ENCODE assay signal across 18 cellular contexts in genomic region chr15:95563634-95564033, GRCh38.
DNase-seq lines count a peak whose midpoint lies in the region; ATAC-seq, FAIRE-seq and TF ChIP-seq lines count a peak whose summit lies in the region.
"Had no signal": no experiment of that assay in that cellular context is flagged by ENCODE, and none has a peak within 500 bp of the region (broad histone marks: within the 10 kb centered on the region; RNA-seq: fewer than 3 reads in every experiment).

No MANE protein-coding gene starts in this region.

- H3K9me3 ChIP-seq in A549 (0 out of 3 replicates have a peak, but pooled peaks cover 6% of the 10 kb centered on the region), IMR-90 (ENCODE audit: control insufficient read depth, insufficient read depth, low read length) (no peaks in the 10 kb centered on the region), mammary epithelial cell (replicated peaks; ENCODE audit: insufficient read depth, low read length) (no peaks in the 10 kb centered on the region), mesenchymal stem cell (ENCODE audit: control insufficient read depth, low read length) (no peaks in the 10 kb centered on the region)

- no peaks in the 10 kb centered on the region for H3K9me3 Mint-ChIP-seq in activated T-helper 2 cell treated with anti-CD3 and anti-CD28 coated beads, Interferon-gamma antibody, Interleukin-2, Interleukin-4, amounts not matched to agents 10 μg/mL and 5 μg/mL and 100 μg/mL, durations not matched to agents 14 hours and 24 hours and 36 hours
- H3K9me3 Mint-ChIP-seq: CD4-positive, alpha-beta T cell had no signal

- H3K4me3 Mint-ChIP-seq in activated T-helper 2 cell treated with anti-CD3 and anti-CD28 coated beads, Interferon-gamma antibody, Interleukin-2, Interleukin-4, amounts not matched to agents 10 μg/mL and 5 μg/mL and 100 μg/mL, durations not matched to agents 14 hours and 24 hours and 36 hours (ENCODE audit: low read depth), result no peak overlapping the region
- H3K4me3 Mint-ChIP-seq: B cell; CD4-positive, alpha-beta T cell had no signal

- H3K27ac ChIP-seq in A549 (no peak overlapping the region), IMR-90 (ENCODE audit: insufficient read depth, low read length) (no peak overlapping the region), mammary epithelial cell (ENCODE audit: insufficient read depth, low read depth, low read length) (no peak overlapping the region), mesenchymal stem cell (ENCODE audit: low read length, poor library complexity, severe bottlenecking) (no peak overlapping the region)
- H3K27ac ChIP-seq: GM23248 had no signal

- H3K56ac ChIP-seq in IMR-90 (ENCODE audit: extremely low read depth, insufficient read depth, low read length), result no peak overlapping the region

- dilution Hi-C loops in IMR-90 (cut with HindIII; ENCODE audit: low sequenced_read_pairs, unreplicated experiment) (no loop called here), mammary epithelial cell (cut with HindIII; ENCODE audit: low sequenced_read_pairs) (no loop called here)

- H2BK5ac ChIP-seq in IMR-90 (ENCODE audit: low read depth, low read length, poor library complexity, severe bottlenecking) (no peak overlapping the region), mesenchymal stem cell (ENCODE audit: low read depth, low read length, poor library complexity, severe bottlenecking) (no peak overlapping the region)

- H2AFZ ChIP-seq in IMR-90 (replicated peaks; ENCODE audit: low read length, poor library complexity) (no peak overlapping the region), mammary epithelial cell (ENCODE audit: low read depth, low read length) (no peak overlapping the region), mesenchymal stem cell (ENCODE audit: low read depth, low read length) (no peak overlapping the region)
- H2AFZ ChIP-seq: GM23248 had no signal

- H3K27ac Mint-ChIP-seq in activated T-helper 2 cell treated with anti-CD3 and anti-CD28 coated beads, Interferon-gamma antibody, Interleukin-2, Interleukin-4, amounts not matched to agents 10 μg/mL and 5 μg/mL and 100 μg/mL, durations not matched to agents 14 hours and 24 hours and 36 hours, result no peak overlapping the region
- H3K27ac Mint-ChIP-seq: B cell; CD4-positive, alpha-beta T cell had no signal

- no peaks in the 10 kb centered on the region for H3K36me3 Mint-ChIP-seq in activated T-helper 2 cell treated with anti-CD3 and anti-CD28 coated beads, Interferon-gamma antibody, Interleukin-2, Interleukin-4, amounts not matched to agents 10 μg/mL and 5 μg/mL and 100 μg/mL, durations not matched to agents 14 hours and 24 hours and 36 hours (ENCODE audit: low read depth)

- H4K5ac ChIP-seq in IMR-90 (ENCODE audit: low read depth, low read length), result no peak overlapping the region

- DNase-seq in A549 (ENCODE audit: low read depth in 1 of 2, low spot score in 1 of 2) (no peak), IMR-90 (no peak), mammary epithelial cell (peak; percentile 16), mesenchymal stem cell (no peak), DMS53 treated with DMSO at 0.1 percent for 48 hours (lab: John Stamatoyannopoulos, UW; ENCODE audit: unreplicated experiment) (no peak)
- DNase-seq in activated effector memory CD4-positive, alpha-beta T cell treated with anti-CD3 and anti-CD28 coated beads, Interleukin-2, amount 50 U/mL, for 16 hours, result no peak
- no peak for DNase-seq in activated T-helper 2 cell treated with anti-CD3 and anti-CD28 coated beads, Interferon-gamma antibody, Interleukin-2, Interleukin-4, amounts not matched to agents 10 μg/mL and 5 μg/mL and 100 μg/mL, durations not matched to agents 14 hours and 24 hours and 36 hours (ENCODE audit: low spot score)
- DNase-seq: 8988T; C1 segment of cervical spinal cord; CD4-positive, alpha-beta T cell; GF-D8; GM23248 had no signal

- H3K36me3 ChIP-seq in IMR-90 (ENCODE audit: control insufficient read depth, insufficient read depth, low read length) (no peaks in the 10 kb centered on the region), mammary epithelial cell (ENCODE audit: insufficient read depth, low read length) (no peaks in the 10 kb centered on the region), mesenchymal stem cell (ENCODE audit: control insufficient read depth in 1 of 2, insufficient read depth in 2 of 2, low read depth in 1 of 2, low read length in 2 of 2) (no peaks in the 10 kb centered on the region)

- ATAC-seq in A549, result no peak
- ATAC-seq in IMR-90 (ENCODE audit: low read depth), result no peak
- ATAC-seq in GM21786 (IDR thresholded peaks at IDR 0.05; ENCODE audit: unreplicated experiment), result no peak
- ATAC-seq: HCT116 had no signal

- H2BK15ac ChIP-seq in IMR-90 (ENCODE audit: low read depth, low read length) (no peak overlapping the region), mesenchymal stem cell (ENCODE audit: low read depth, poor library complexity, severe bottlenecking) (no peak overlapping the region)

- intact Hi-C loops in IMR-90 (cut with micrococcal nuclease) (no loop called here), mammary epithelial cell (cut with micrococcal nuclease) (no loop called here)
- intact Hi-C loops in activated T-helper 2 cell treated with anti-CD3 and anti-CD28 coated beads, Interferon-gamma antibody, Interleukin-2, Interleukin-4, amounts not matched to agents 10 μg/mL and 5 μg/mL and 100 μg/mL, durations not matched to agents 14 hours and 24 hours and 36 hours (cut with micrococcal nuclease), result no loop called here

- H4K8ac ChIP-seq in IMR-90 (ENCODE audit: low read depth in 2 of 2, low read length in 2 of 2) (no peak overlapping the region), mesenchymal stem cell (ENCODE audit: low read length) (peak overlapping the region; percentile 55)

- 57% methylated on average over 5 of the region's 5 CpGs for WGBS in A549 (ENCODE audit: missing lambda C conversion rate)
- WGBS in IMR-90 (ENCODE audit: extremely low coverage in 2 of 2, insufficient read length in 1 of 2), 2 experiments, result no CpG with 5 or more reads among the region's 5 CpGs
- WGBS in mammary epithelial cell (ENCODE audit: low coverage, missing lambda C conversion rate), result 86% methylated on average over 5 of the region's 5 CpGs
- WGBS in mesenchymal stem cell, result 96% methylated on average over 5 of the region's 5 CpGs

- peaks cover 4% of the 10 kb centered on the region for H3K27me3 Mint-ChIP-seq in activated T-helper 2 cell treated with anti-CD3 and anti-CD28 coated beads, Interferon-gamma antibody, Interleukin-2, Interleukin-4, amounts not matched to agents 10 μg/mL and 5 μg/mL and 100 μg/mL, durations not matched to agents 14 hours and 24 hours and 36 hours (ENCODE audit: low read depth)
- H3K27me3 Mint-ChIP-seq: B cell had no signal

- H3K4me1 ChIP-seq in A549 (peaks cover 12% of the 10 kb centered on the region; the same call in 2 of the 3 replicates), IMR-90 (ENCODE audit: control insufficient read depth, insufficient read depth, low read length) (peaks cover 9% of the 10 kb centered on the region; the same call in 1 of the 2 replicates), mammary epithelial cell (ENCODE audit: insufficient read depth, low read length) (peaks cover 14% of the 10 kb centered on the region), mesenchymal stem cell (ENCODE audit: control insufficient read depth, insufficient read depth, low read depth, low read length) (no peaks in the 10 kb centered on the region)

- TF ChIP-seq POLR2A in A549 (IDR thresholded peaks at IDR 0.05; ENCODE audit: low read length), result no peak
- no peak for TF ChIP-seq POLR2A in IMR-90 (IDR thresholded peaks at IDR 0.05; ENCODE audit: low read depth, low read length)

- H3K18ac ChIP-seq in IMR-90 (ENCODE audit: low read depth, low read length), result no peak overlapping the region
- H3K18ac ChIP-seq in mesenchymal stem cell (ENCODE audit: low read depth in 1 of 2, low read length in 2 of 2), result no peak overlapping the region

- no peak for FAIRE-seq in A549 (lab: Jason Lieb, UNC)
- FAIRE-seq: D721Med, GM19239, H54 had no signal

- H3K23ac ChIP-seq in IMR-90 (ENCODE audit: low read depth, low read length), result no peak overlapping the region
- no peak overlapping the region for H3K23ac ChIP-seq in mesenchymal stem cell (ENCODE audit: low read length in 2 of 2)

- TF ChIP-seq EP300 in A549 (IDR thresholded peaks at IDR 0.05), result no peak

- in situ Hi-C loops in IMR-90 (cut with MboI; ENCODE audit: low sequenced_read_pairs), result loop anchor here (25.0 kb wide), 1 partner anchor 774 kb away; the partner anchor contains the start of gene NR2F2
- in situ Hi-C loops in mammary epithelial cell (cut with MboI; ENCODE audit: low sequenced_read_pairs in 2 of 2), result no loop called here

- TF ChIP-seq RAD21 in A549 (conservative IDR thresholded peaks at IDR 0.05 in 1 of 2, IDR thresholded peaks at IDR 0.05 in 1 of 2), result no peak
- no peak for TF ChIP-seq RAD21 in IMR-90 (IDR thresholded peaks at IDR 0.05; ENCODE audit: low read length)

- H2BK120ac ChIP-seq in IMR-90 (ENCODE audit: low read depth, low read length) (peak overlapping the region; percentile 40; the same call in 1 of the 2 replicates), mesenchymal stem cell (ENCODE audit: low read depth, low read length) (no peak overlapping the region)

- no peak overlapping the region for H2AK5ac ChIP-seq in IMR-90 (ENCODE audit: low read depth, low read length)
- peak overlapping the region; percentile 83 for H2AK5ac ChIP-seq in mesenchymal stem cell (ENCODE audit: low read length, severe bottlenecking)

- no peak overlapping the region for H3K4ac ChIP-seq in IMR-90 (ENCODE audit: low read depth, low read length)
- no peak overlapping the region for H3K4ac ChIP-seq in mesenchymal stem cell (ENCODE audit: low read depth in 1 of 2, low read length in 2 of 2)

- no peaks in the 10 kb centered on the region for H3K4me1 Mint-ChIP-seq in activated T-helper 2 cell treated with anti-CD3 and anti-CD28 coated beads, Interferon-gamma antibody, Interleukin-2, Interleukin-4, amounts not matched to agents 10 μg/mL and 5 μg/mL and 100 μg/mL, durations not matched to agents 14 hours and 24 hours and 36 hours (ENCODE audit: low read depth)
- H3K4me1 Mint-ChIP-seq: B cell had no signal

- POLR2A ChIA-PET in A549 (lab: Yijun Ruan, JAX), result no interaction called here
- POLR2A ChIA-PET in IMR-90 (lab: Charles Lee; ENCODE audit: unreplicated experiment), result no interaction called here

- H2BK12ac ChIP-seq in mesenchymal stem cell (ENCODE audit: low read length in 2 of 2), result peak overlapping the region in 1 of 2 experiments; percentile 25

- no TSS peak for BruUV-seq in IMR-90 (replicated peaks; lab: Mats Ljungman, UMichigan)
- no TSS peak for BruUV-seq in mammary epithelial cell (replicated peaks; lab: Mats Ljungman, UMichigan)

- CTCF ChIA-PET in A549 (lab: Yijun Ruan, JAX), result no interaction called here
- CTCF ChIA-PET in IMR-90 (lab: Yijun Ruan, JAX), result no interaction called here
- CTCF ChIA-PET in mammary epithelial cell (lab: Charles Lee; ENCODE audit: low non-redundant PET), result no interaction called here

- H3K79me1 ChIP-seq in IMR-90 (ENCODE audit: low read depth in 1 of 2, low read length in 2 of 2), result no peaks in the 10 kb centered on the region
- no peaks in the 10 kb centered on the region for H3K79me1 ChIP-seq in mesenchymal stem cell (replicated peaks; ENCODE audit: low read length, poor library complexity, severe bottlenecking)

- no peaks in the 10 kb centered on the region for H3K79me2 ChIP-seq in mammary epithelial cell (ENCODE audit: insufficient read depth, low read length)

- H2AK9ac ChIP-seq in IMR-90 (replicated peaks; ENCODE audit: low read depth, low read length, poor library complexity), result no peak overlapping the region

- H3K27me3 ChIP-seq in IMR-90 (ENCODE audit: control insufficient read depth, insufficient read depth, low read length) (no peaks in the 10 kb centered on the region), mammary epithelial cell (ENCODE audit: insufficient read depth, low read length) (no peaks in the 10 kb centered on the region), mesenchymal stem cell (ENCODE audit: control insufficient read depth in 1 of 2, insufficient read depth in 1 of 2, low read length in 2 of 2) (no peaks in the 10 kb centered on the region)

- TF ChIP-seq CTCF in A549 (IDR thresholded peaks at IDR 0.05), result no peak
- no peak for TF ChIP-seq CTCF in IMR-90 (conservative IDR thresholded peaks at IDR 0.05; ENCODE audit: low read depth, low read length)
- TF ChIP-seq CTCF in mammary epithelial cell (conservative IDR thresholded peaks at IDR 0.05 in 1 of 2, IDR thresholded peaks at IDR 0.05 in 1 of 2; ENCODE audit: extremely low read depth in 1 of 2, insufficient read depth in 1 of 2, low read depth in 1 of 2, low read length in 2 of 2), result no peak

- no peak overlapping the region for H3K4me2 ChIP-seq in A549
- H3K4me2 ChIP-seq in IMR-90 (ENCODE audit: low read depth, low read length), result no peak overlapping the region
- H3K4me2 ChIP-seq in mammary epithelial cell (ENCODE audit: insufficient read depth, low read depth, low read length), result no peak overlapping the region
- H3K4me2 ChIP-seq in mesenchymal stem cell (ENCODE audit: low read length, poor library complexity, severe bottlenecking), result no peak overlapping the region

- H2BK20ac ChIP-seq in IMR-90 (ENCODE audit: low read depth, low read length), result peak overlapping the region; percentile 34; the same call in 1 of the 2 replicates

- H3K4me3 ChIP-seq in A549, result no peak overlapping the region
- no peak overlapping the region for H3K4me3 ChIP-seq in IMR-90 (ENCODE audit: insufficient read depth, low read depth, low read length)
- H3K4me3 ChIP-seq in mammary epithelial cell (replicated peaks in 1 of 3; ENCODE audit: insufficient read depth in 1 of 3, low read depth in 2 of 3, low read length in 3 of 3), result no peak overlapping the region
- H3K4me3 ChIP-seq in mesenchymal stem cell (ENCODE audit: insufficient read depth in 1 of 2, low read depth in 1 of 2, low read length in 2 of 2), result no peak overlapping the region
- H3K4me3 ChIP-seq: GM23248 had no signal

- no peaks in the 10 kb centered on the region for H4K20me1 ChIP-seq in IMR-90 (ENCODE audit: insufficient read depth, low read length)
- no peaks in the 10 kb centered on the region for H4K20me1 ChIP-seq in mammary epithelial cell (ENCODE audit: insufficient read depth, low read length)

- H3K14ac ChIP-seq in IMR-90 (replicated peaks; ENCODE audit: low read depth, low read length) (no peak overlapping the region), mesenchymal stem cell (ENCODE audit: low read length in 2 of 2) (no peak overlapping the region)

- no peak overlapping the region for H3K9ac ChIP-seq in IMR-90 (ENCODE audit: low read depth, low read length)
- H3K9ac ChIP-seq in mammary epithelial cell (ENCODE audit: insufficient read depth, low read length), result no peak overlapping the region
- no peak overlapping the region for H3K9ac ChIP-seq in mesenchymal stem cell (ENCODE audit: low read length)
- H3K9ac ChIP-seq: GM23248 had no signal

- no peak overlapping the region for H4K91ac ChIP-seq in IMR-90 (ENCODE audit: insufficient read depth, low read depth, low read length)
- no peak overlapping the region for H4K91ac ChIP-seq in mesenchymal stem cell (ENCODE audit: low read length)

- H3K9me1 ChIP-seq in IMR-90 (ENCODE audit: insufficient read depth, low read length), result peaks cover 3% of the 10 kb centered on the region; the same call in 1 of the 2 replicates
